Comparison of ENCODE assay signal across 11 cellular contexts in the genomic region with DNA sequence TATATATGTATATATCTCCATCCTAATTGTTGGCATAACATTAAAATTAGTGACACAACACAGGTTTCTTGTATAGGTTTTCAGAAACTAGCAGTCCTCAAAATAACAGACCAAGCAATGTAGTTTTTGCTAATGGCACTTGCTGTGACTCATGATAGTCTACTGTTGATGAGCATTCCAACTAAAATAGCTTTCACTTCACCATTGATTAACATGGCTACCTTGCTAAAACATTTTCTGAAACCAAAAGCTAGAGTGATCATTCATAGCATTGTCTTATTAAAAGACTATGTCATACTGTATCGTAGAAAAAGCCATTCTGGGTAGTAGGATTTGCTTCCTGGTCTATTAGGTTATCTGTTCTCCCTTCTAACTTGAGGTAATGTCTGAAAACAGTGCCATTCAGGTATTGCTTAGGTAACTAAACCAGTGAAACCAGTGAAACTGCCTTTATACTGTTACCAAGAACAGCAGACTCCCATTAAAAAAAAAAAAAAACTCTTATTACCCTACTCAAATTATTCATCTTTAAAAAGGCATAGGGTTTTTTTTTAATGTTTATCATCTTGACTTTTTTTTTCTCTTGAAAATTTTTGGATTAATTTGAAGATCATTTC. TPM values are rescaled to one million over a fixed set of nuclear protein-coding genes. Genes with fewer than 3 reads are reported as not detected.
A peak's percentile ranks its signal among the peaks of the same experiment; 100 is the strongest.
DNase-seq lines count a peak whose midpoint lies in the region; ATAC-seq and TF ChIP-seq lines count a peak whose summit lies in the region.
"Had no signal": no experiment of that assay in that cellular context is flagged by ENCODE, and none has a peak within 500 bp of the region (broad histone marks: within the 10 kb centered on the region; RNA-seq: fewer than 3 reads in every experiment).

No MANE protein-coding gene starts in this region.

- H3K4me1 Mint-ChIP-seq in Caco-2 (ENCODE audit: low read depth, unreplicated experiment) (peaks cover 21% of the 10 kb centered on the region), activated B cell treated with CpG ODN at 0.5 μM for 24 hours (peaks cover 40% of the 10 kb centered on the region), natural killer cell (peaks cover 30 to 36% of the 10 kb centered on the region in 2 donors)

- peak overlapping the region; percentile 94; the same call in 1 of the 2 replicates for H3K27ac ChIP-seq in HCT116 (ENCODE audit: low read depth, low read length)

- H3K4me3 ChIP-seq in Caco-2 (ENCODE audit: low read depth, low read length): no peak overlapping the region
- H3K4me3 ChIP-seq in HCT116 (replicated peaks in 1 of 2; ENCODE audit: low read depth in 1 of 2, low read length in 2 of 2): peak overlapping the region in 1 of 2 experiments; percentile 95; a peak in 1 of 4 replicates

- H3K36me3 Mint-ChIP-seq in Caco-2 (ENCODE audit: insufficient read depth, unreplicated experiment) (peaks cover 25% of the 10 kb centered on the region), activated B cell treated with CpG ODN at 0.5 μM for 24 hours (ENCODE audit: low read depth) (peaks cover 23% of the 10 kb centered on the region), natural killer cell (no peaks in the 10 kb centered on the region)
- H3K36me3 Mint-ChIP-seq: naive B cell had no signal

- H3K4me3 Mint-ChIP-seq in Caco-2 (ENCODE audit: unreplicated experiment) (peak overlapping the region; percentile 95), activated B cell treated with CpG ODN at 0.5 μM for 24 hours (no peak overlapping the region), natural killer cell (no peak overlapping the region)

- H3K27ac Mint-ChIP-seq in Caco-2 (ENCODE audit: unreplicated experiment) (peak overlapping the region; percentile 100), activated B cell treated with CpG ODN at 0.5 μM for 24 hours (peak overlapping the region; percentile 98), natural killer cell (peak overlapping the region; percentile 94 to 100)

- POLR2A ChIA-PET in Caco-2 (lab: Charles Lee) (interaction anchor here (0.6 to 2.4 kb wide), 3 partner anchors 57 to 130 kb away, joined by 4 to 19 read pairs (median 7); a partner anchor contains a TSS), HCT116 (lab: Charles Lee) (interaction anchor here (1.0 kb wide), 1 partner anchor 8 kb away, joined by 3 read pairs; no protein-coding TSS in a partner anchor), activated B cell treated with CpG ODN at 0.5 μM for 24 hours (lab: Charles Lee) (interaction anchor here (1.0 to 6.2 kb wide), 4 partner anchors 11 to 90 kb away, joined by 3 to 116 read pairs (median 38); a partner anchor contains a TSS)

- H3K79me2 ChIP-seq in HCT116 (ENCODE audit: insufficient read depth, low read length): peaks cover 41% of the 10 kb centered on the region

- TF ChIP-seq CTCF in Caco-2 (IDR thresholded peaks at IDR 0.05; ENCODE audit: insufficient read depth in 1 of 2, low read depth in 1 of 2, low read length in 1 of 2, severe bottlenecking in 1 of 2, unreplicated experiment in 1 of 2) (no peak), HCT116 (IDR thresholded peaks at IDR 0.05 in 2 of 3, conservative IDR thresholded peaks at IDR 0.05 in 1 of 3; ENCODE audit: borderline replicate concordance in 1 of 3, insufficient read depth in 1 of 3, low read depth in 2 of 3, low read length in 2 of 3) (no peak), activated B cell treated with CpG ODN at 0.5 μM for 24 hours (IDR thresholded peaks at IDR 0.05) (no peak), natural killer cell (IDR thresholded peaks at IDR 0.05) (no peak)

- no peaks in the 10 kb centered on the region for H3K9me2 ChIP-seq in HCT116 (ENCODE audit: insufficient read depth)

- BruUV-seq in Caco-2 (replicated peaks; lab: Mats Ljungman, UMichigan) (no TSS peak), HCT116 (replicated peaks; lab: Mats Ljungman, UMichigan) (no TSS peak)

- H2AFZ ChIP-seq in HCT116 (ENCODE audit: low read depth, low read length, poor library complexity, severe bottlenecking): no peak overlapping the region

- H3K27me3 ChIP-seq in Caco-2 (replicated peaks; ENCODE audit: control insufficient read depth, insufficient read depth, low read length): no peaks in the 10 kb centered on the region
- no peaks in the 10 kb centered on the region for H3K27me3 ChIP-seq in HCT116 (ENCODE audit: insufficient read depth, low read length)
- H3K27me3 ChIP-seq: foreskin keratinocyte had no signal

- H3K27me3 Mint-ChIP-seq in Caco-2 (ENCODE audit: insufficient read depth, unreplicated experiment) (no peaks in the 10 kb centered on the region), activated B cell treated with CpG ODN at 0.5 μM for 24 hours (no peaks in the 10 kb centered on the region), natural killer cell (ENCODE audit: low read depth in 2 of 2) (no peaks in the 10 kb centered on the region)

- H3K9me3 Mint-ChIP-seq in Caco-2 (ENCODE audit: unreplicated experiment): no peaks in the 10 kb centered on the region
- no peaks in the 10 kb centered on the region for H3K9me3 Mint-ChIP-seq in activated B cell treated with CpG ODN at 0.5 μM for 24 hours
- no peaks in the 10 kb centered on the region for H3K9me3 Mint-ChIP-seq in natural killer cell

- intact Hi-C loops in Caco-2 (cut with micrococcal nuclease; ENCODE audit: unreplicated experiment) (loop anchor here (5.0 kb wide), 1 partner anchor 95 kb away; no protein-coding TSS in a partner anchor), HCT116 (cut with micrococcal nuclease) (no loop called here), activated B cell treated with CpG ODN at 0.5 μM for 24 hours (cut with micrococcal nuclease) (loop anchor here (5.0 to 10.0 kb wide), 3 partner anchors 220 to 1765 kb away; a partner anchor contains a TSS), natural killer cell (cut with micrococcal nuclease) (no loop called here)

- TF ChIP-seq RAD21 in HCT116 (IDR thresholded peaks at IDR 0.05; ENCODE audit: low read depth): no peak

- no peaks in the 10 kb centered on the region for H3K36me3 ChIP-seq in Caco-2 (ENCODE audit: control insufficient read depth, insufficient read depth, low read length)
- peaks cover 5 to 6% of the 10 kb centered on the region in 2 experiments; a peak in 2 of 4 replicates for H3K36me3 ChIP-seq in HCT116 (ENCODE audit: control insufficient read depth in 1 of 2, insufficient read depth in 2 of 2, low read length in 2 of 2)

- ATAC-seq in HCT116: no peak
- no peak for ATAC-seq in activated B cell treated with CpG ODN at 0.5 μM for 24 hours (ENCODE audit: low read depth)
- ATAC-seq in natural killer cell: no peak
- no peak for ATAC-seq in HG03469 (IDR thresholded peaks at IDR 0.05; ENCODE audit: unreplicated experiment)
- ATAC-seq: foreskin keratinocyte had no signal

- H3K4me1 ChIP-seq in Caco-2: peaks cover 34% of the 10 kb centered on the region
- peaks cover 19 to 32% of the 10 kb centered on the region in 2 experiments for H3K4me1 ChIP-seq in HCT116 (ENCODE audit: control insufficient read depth in 1 of 2, insufficient read depth in 2 of 2, low read length in 2 of 2)

- peak in 1 of 2 experiments; percentile 9 for DNase-seq in Caco-2
- DNase-seq in HCT116 (ENCODE audit: low read depth, low spot score): no peak
- no peak for DNase-seq in activated B cell treated with CpG ODN at 0.5 μM for 24 hours
- no peak for DNase-seq in natural killer cell
- no peak for DNase-seq in HuH-7.5 (ENCODE audit: low spot score)
- no peak for DNase-seq in HuH-7 (ENCODE audit: low spot score)
- no peak for DNase-seq in HCEC 1CT
- DNase-seq: GOT3, naive B cell had no signal

- RAD21 ChIA-PET in HCT116 (lab: Charles Lee; ENCODE audit: low non-redundant PET in 1 of 2, low total read pairs in 2 of 2, uncharacterized antibody in 2 of 2, unreplicated experiment in 2 of 2): no interaction called here

- peak overlapping the region; percentile 82; the same call in 1 of the 2 replicates for H3K4me2 ChIP-seq in HCT116 (ENCODE audit: low read length)

- CTCF ChIA-PET in Caco-2 (lab: Charles Lee) (no interaction called here), HCT116 (lab: Charles Lee) (no interaction called here), activated B cell treated with CpG ODN at 0.5 μM for 24 hours (lab: Charles Lee) (no interaction called here)

- H3K9me3 ChIP-seq in Caco-2 (no peaks in the 10 kb centered on the region), HCT116 (ENCODE audit: control insufficient read depth in 1 of 2, insufficient read depth in 1 of 2, low read depth in 1 of 2, low read length in 2 of 2) (no peaks in the 10 kb centered on the region)

- H4K20me1 ChIP-seq in HCT116 (ENCODE audit: insufficient read depth): peaks cover 15% of the 10 kb centered on the region; the same call in 1 of the 2 replicates

- H3K9ac ChIP-seq in HCT116 (ENCODE audit: low read length): peak overlapping the region; percentile 98; the same call in 1 of the 2 replicates

- TF ChIP-seq POLR2A in HCT116 (IDR thresholded peaks at IDR 0.05; ENCODE audit: borderline replicate concordance, extremely low read depth, insufficient read depth, insufficient read length): no peak

TF ChIP-seq in HCT116, 20 proteins besides CTCF, POLR2A, EP300 and RAD21:
- TF ChIP-seq SP1 (IDR thresholded peaks at IDR 0.05; ENCODE audit: low read depth): no peak
- no peak for TF ChIP-seq POLR2AphosphoS5 (IDR thresholded peaks at IDR 0.05; ENCODE audit: low read depth, low read length)
- no peak for TF ChIP-seq CBX3 (IDR thresholded peaks at IDR 0.05; ENCODE audit: low read depth)
- no peak for TF ChIP-seq SRF (IDR thresholded peaks at IDR 0.05; ENCODE audit: low read depth)
- no peak for TF ChIP-seq FOSL1 (IDR thresholded peaks at IDR 0.05; ENCODE audit: low read depth)
- TF ChIP-seq, protein P1, sequence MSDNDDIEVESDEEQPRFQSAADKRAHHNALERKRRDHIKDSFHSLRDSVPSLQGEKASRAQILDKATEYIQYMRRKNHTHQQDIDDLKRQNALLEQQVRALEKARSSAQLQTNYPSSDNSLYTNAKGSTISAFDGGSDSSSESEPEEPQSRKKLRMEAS (IDR thresholded peaks at IDR 0.05): no peak
- TF ChIP-seq EZH2 (IDR thresholded peaks at IDR 0.05): no peak
- TF ChIP-seq CEBPB (IDR thresholded peaks at IDR 0.05; ENCODE audit: low read depth): no peak

RNA-seq across cellular contexts. Expression of a gene that starts 2.4 kb away (rescaled TPM):
- total RNA-seq in Caco-2 (2022) (289 and 302 TPM in 2 replicates), HCT116 (2021; ENCODE audit: unreplicated experiment) (351 TPM), activated B cell treated with CpG ODN at 0.5 μM for 24 hours (148 and 189 TPM in 2 replicates), natural killer cell (100 to 1,000 TPM; 116 to 127 (median 117) TPM)
- 165 TPM in 2 replicates for polyA plus RNA-seq in HCT116 (2012)

RNA-seq across cellular contexts. Expression of a gene that starts 51.8 kb away (rescaled TPM):
- total RNA-seq in Caco-2 (2022) (28.6 and 32.7 TPM in 2 replicates), HCT116 (2021; ENCODE audit: unreplicated experiment) (58.7 TPM), activated B cell treated with CpG ODN at 0.5 μM for 24 hours (19.1 and 22.6 TPM in 2 replicates), natural killer cell (10 to 100 TPM; 43.0 to 47.4 (median 46.6) TPM)
- polyA plus RNA-seq in HCT116 (2012): 28.1 and 38.5 TPM in 2 replicates

Comparison
In these comparisons a context has a peak if more than half of its experiments do, and no peak if none do; other contexts are left out.
1. intact Hi-C loops: an anchor here in Caco-2 (5.0 kb wide) and activated B cell treated with CpG ODN at 0.5 μM for 24 hours (5.0 to 10.0 kb wide); none called in HCT116 and natural killer cell.